12 cellular contexts compared by ENCODE assay signal in the genomic region with DNA sequence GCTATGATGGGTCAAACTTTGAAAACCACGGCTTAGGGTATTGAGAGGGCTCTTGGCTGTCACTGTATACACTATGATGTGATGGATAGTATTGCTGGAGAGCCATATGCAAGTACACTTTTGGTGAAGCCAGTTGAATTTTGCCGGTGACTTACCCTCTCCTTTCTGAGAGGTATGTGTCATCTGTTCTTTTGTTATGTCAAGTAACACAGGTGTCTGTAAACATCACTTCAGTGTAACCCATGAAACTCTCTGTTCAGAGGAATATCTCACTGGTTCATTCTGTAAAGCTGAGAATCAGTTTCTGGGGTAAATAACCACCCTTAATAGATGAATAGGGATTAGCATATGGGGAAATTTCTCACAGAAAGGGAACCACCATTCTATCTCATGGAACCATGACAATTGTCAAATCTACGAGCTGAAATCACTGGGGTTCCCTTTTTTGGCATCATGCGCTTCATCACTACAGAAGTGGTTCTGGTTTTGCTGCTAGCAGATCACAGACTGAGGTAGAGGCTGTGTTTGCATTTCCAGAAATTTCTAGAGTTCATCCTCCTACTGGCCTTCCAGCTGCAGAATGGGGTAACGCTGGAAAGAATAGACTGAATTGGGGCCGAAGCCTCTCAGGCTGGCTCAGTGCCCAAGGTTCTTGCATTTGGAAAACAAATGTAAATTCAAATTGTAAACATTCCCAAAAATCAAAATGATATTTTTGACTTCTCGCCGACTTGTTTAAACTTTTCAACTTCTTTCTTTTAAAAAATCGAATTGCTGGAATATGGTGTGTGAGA.
DNase-seq lines count a peak whose midpoint lies in the region; ATAC-seq and TF ChIP-seq lines count a peak whose summit lies in the region.
"Had no signal": no experiment of that assay in that cellular context is flagged by ENCODE, and none has a peak within 500 bp of the region (broad histone marks: within the 10 kb centered on the region; RNA-seq: fewer than 3 reads in every experiment).

No MANE protein-coding gene starts in this region.

- H3K4me3 ChIP-seq in dorsolateral prefrontal cortex = no peak overlapping the region
- H3K4me3 ChIP-seq: lung had no signal

- peaks cover 0 to 5% of the 10 kb centered on the region in 2 donors for H3K9me3 Mint-ChIP-seq in activated naive CD4-positive, alpha-beta T cell treated with anti-CD3 and anti-CD28 coated beads, Interleukin-2, amount 50 U/mL, for 72 hours
- peaks cover 8% of the 10 kb centered on the region for H3K9me3 Mint-ChIP-seq in WTC11
- H3K9me3 Mint-ChIP-seq in stimulated activated memory B cell treated with anti-CD40 and anti-IgM and Interleukin-4, amounts not matched to agents 10 μg/mL and 1 μg/mL and 100 μg/mL, for 72 hours = peaks cover 4% of the 10 kb centered on the region

- H3K36me3 Mint-ChIP-seq in activated naive CD4-positive, alpha-beta T cell treated with anti-CD3 and anti-CD28 coated beads, Interleukin-2, amount 50 U/mL, for 72 hours = peaks cover 0 to 13% of the 10 kb centered on the region in 2 donors
- H3K36me3 Mint-ChIP-seq in WTC11 = no peaks in the 10 kb centered on the region
- H3K36me3 Mint-ChIP-seq in stimulated activated memory B cell treated with anti-CD40 and anti-IgM and Interleukin-4, amounts not matched to agents 10 μg/mL and 1 μg/mL and 100 μg/mL, for 72 hours = no peaks in the 10 kb centered on the region

- peaks cover 0 to 3% (median 0%) of the 10 kb centered on the region in 45 donors for H3K27me3 ChIP-seq in dorsolateral prefrontal cortex

- no peak overlapping the region for H3K27ac ChIP-seq in dorsolateral prefrontal cortex

- intact Hi-C loops in dorsolateral prefrontal cortex (cut with DNase I) = no loop called here

- ATAC-seq in activated naive CD4-positive, alpha-beta T cell treated with anti-CD3 and anti-CD28 coated beads, Interleukin-2, amount 50 U/mL, for 72 hours = peak; percentile 43 to 75
- ATAC-seq in WTC11 (no peak), HG03280 (IDR thresholded peaks at IDR 0.05; ENCODE audit: unreplicated experiment) (no peak)
- ATAC-seq in stimulated activated memory B cell treated with anti-CD40 and anti-IgM and Interleukin-4, amounts not matched to agents 10 μg/mL and 1 μg/mL and 100 μg/mL, for 72 hours = peak; percentile 76

- no peak for DNase-seq in activated naive CD4-positive, alpha-beta T cell treated with anti-CD3 and anti-CD28 coated beads, Interleukin-2, amount 50 U/mL, for 72 hours (ENCODE audit: low spot score in 2 of 2)
- DNase-seq in activated naive CD4-positive, alpha-beta T cell treated with Interleukin-2 at 50 U/mL for 16 hours = no peak
- DNase-seq in NAMALWA (ENCODE audit: low spot score) = peak; percentile 11
- no peak for DNase-seq in WTC11 (ENCODE audit: low spot score)
- no peak for DNase-seq in activated CD8-positive, alpha-beta memory T cell treated with anti-CD3 and anti-CD28 coated beads, Interleukin-2, amount 50 U/mL, for 48 hours
- DNase-seq in dorsolateral prefrontal cortex = no peak
- DNase-seq: activated CD4-positive, alpha-beta T cell treated with anti-CD3 and anti-CD28 coated beads for 48 hours; NCI-H2171; stimulated activated CD4-positive, alpha-beta T cell treated with anti-CD3 and anti-CD28 coated beads, Interleukin-15, amount 100 ng/mL, for 24 hours had no signal

- peaks cover 10% of the 10 kb centered on the region; the same call in 1 of the 2 replicates for H3K4me1 Mint-ChIP-seq in WTC11
- peaks cover 22% of the 10 kb centered on the region for H3K4me1 Mint-ChIP-seq in stimulated activated memory B cell treated with anti-CD40 and anti-IgM and Interleukin-4, amounts not matched to agents 10 μg/mL and 1 μg/mL and 100 μg/mL, for 72 hours

- H3K27me3 Mint-ChIP-seq in WTC11 (ENCODE audit: low read depth) = no peaks in the 10 kb centered on the region
- H3K27me3 Mint-ChIP-seq in stimulated activated memory B cell treated with anti-CD40 and anti-IgM and Interleukin-4, amounts not matched to agents 10 μg/mL and 1 μg/mL and 100 μg/mL, for 72 hours = no peaks in the 10 kb centered on the region

- H3K4me3 Mint-ChIP-seq in WTC11 = no peak overlapping the region
- no peak overlapping the region for H3K4me3 Mint-ChIP-seq in stimulated activated memory B cell treated with anti-CD40 and anti-IgM and Interleukin-4, amounts not matched to agents 10 μg/mL and 1 μg/mL and 100 μg/mL, for 72 hours

- POLR2A ChIA-PET in WTC11 (lab: Charles Lee) = no interaction called here

- TF ChIP-seq CTCF in WTC11 (IDR thresholded peaks at IDR 0.05) (no peak), dorsolateral prefrontal cortex (IDR thresholded peaks at IDR 0.05 in 54 of 56, conservative IDR thresholded peaks at IDR 0.05 in 2 of 56; ENCODE audit: low read depth in 1 of 56, partially characterized antibody in 56 of 56) (no peak)

- H3K27ac Mint-ChIP-seq in activated naive CD4-positive, alpha-beta T cell treated with anti-CD3 and anti-CD28 coated beads, Interleukin-2, amount 50 U/mL, for 72 hours = peak overlapping the region in 1 of 2 donors; percentile 87
- peak overlapping the region; percentile 14; the same call in 1 of the 2 replicates for H3K27ac Mint-ChIP-seq in WTC11
- H3K27ac Mint-ChIP-seq in stimulated activated memory B cell treated with anti-CD40 and anti-IgM and Interleukin-4, amounts not matched to agents 10 μg/mL and 1 μg/mL and 100 μg/mL, for 72 hours = peak overlapping the region; percentile 55

- CTCF ChIA-PET in WTC11 (lab: Charles Lee) = interaction anchor here (1.0 to 1.2 kb wide), 2 partner anchors 32 to 34 kb away, joined by 3 to 4 read pairs; no protein-coding TSS in a partner anchor

TF ChIP-seq in WTC11, 78 proteins besides CTCF, POLR2A, EP300 and RAD21:
- TF ChIP-seq CREB1 (CRISPR knock-in tag; IDR thresholded peaks at IDR 0.05) = no peak
- TF ChIP-seq E2F1 (CRISPR knock-in tag; IDR thresholded peaks at IDR 0.05) = no peak
- TF ChIP-seq, protein P1, sequence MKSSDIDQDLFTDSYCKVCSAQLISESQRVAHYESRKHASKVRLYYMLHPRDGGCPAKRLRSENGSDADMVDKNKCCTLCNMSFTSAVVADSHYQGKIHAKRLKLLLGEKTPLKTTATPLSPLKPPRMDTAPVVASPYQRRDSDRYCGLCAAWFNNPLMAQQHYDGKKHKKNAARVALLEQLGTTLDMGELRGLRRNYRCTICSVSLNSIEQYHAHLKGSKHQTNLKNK (CRISPR knock-in tag; IDR thresholded peaks at IDR 0.05) = no peak
- TF ChIP-seq TEAD1 (CRISPR knock-in tag; IDR thresholded peaks at IDR 0.05) = no peak
- TF ChIP-seq MYBL2 (CRISPR knock-in tag; IDR thresholded peaks at IDR 0.05) = no peak
- TF ChIP-seq NFE2L1 (CRISPR knock-in tag; IDR thresholded peaks at IDR 0.05) = no peak
- no peak for TF ChIP-seq ZNF232 (CRISPR knock-in tag; IDR thresholded peaks at IDR 0.05)
- no peak for TF ChIP-seq MAX (CRISPR knock-in tag; IDR thresholded peaks at IDR 0.05)
- no peak for TF ChIP-seq CBFB (CRISPR knock-in tag; IDR thresholded peaks at IDR 0.05; ENCODE audit: low read depth)
- TF ChIP-seq NR2C2 (CRISPR knock-in tag; IDR thresholded peaks at IDR 0.05) = no peak

Comparison
In these comparisons a context has a peak if more than half of its experiments do, and no peak if none do; other contexts are left out.
1. ATAC-seq: peak in activated naive CD4-positive, alpha-beta T cell treated with anti-CD3 and anti-CD28 coated beads, Interleukin-2, amount 50 U/mL, for 72 hours (2 of 2) and stimulated activated memory B cell treated with anti-CD40 and anti-IgM and Interleukin-4, amounts not matched to agents 10 μg/mL and 1 μg/mL and 100 μg/mL, for 72 hours (single experiment); none in WTC11 (single experiment) and HG03280 (single experiment).